In the genomic region with DNA sequence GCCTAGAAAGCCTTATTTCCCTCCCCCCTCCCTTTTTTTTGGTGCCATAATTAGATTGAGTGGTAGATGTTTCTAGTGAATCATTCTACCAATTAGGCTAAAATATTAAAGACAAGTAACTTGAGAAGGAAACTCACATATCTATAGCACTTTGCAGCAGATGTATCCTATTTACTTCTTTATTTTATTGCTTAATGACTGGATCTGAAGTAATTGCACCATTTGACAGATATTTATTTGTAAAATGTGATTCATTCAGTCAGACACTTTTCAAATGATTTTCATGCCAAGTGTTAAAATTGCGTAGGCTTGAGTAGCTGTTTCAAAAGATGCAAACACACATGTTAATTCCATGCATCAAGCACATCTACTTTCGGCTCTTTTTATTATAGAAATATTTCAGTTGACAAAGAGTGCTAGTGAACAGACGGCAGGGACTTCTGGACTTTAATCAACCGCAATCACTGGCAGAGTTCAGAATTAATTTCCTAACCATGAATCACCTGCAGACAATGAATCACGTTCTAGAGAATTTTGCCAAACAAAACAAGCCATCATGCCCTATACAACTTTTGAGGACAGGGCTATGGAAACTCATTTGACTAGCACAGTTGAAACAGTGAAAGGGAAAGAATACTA, we compare ENCODE assay signal across 1 cellular context.
A peak's percentile ranks its signal among the peaks of the same experiment; 100 is the strongest.
TF ChIP-seq lines count a peak whose summit lies in the region.

No MANE protein-coding gene starts in this region.

TF ChIP-seq in HEK293, 187 proteins besides CTCF, POLR2A, EP300 and RAD21 (continued from another document):
- TF ChIP-seq, protein P1, sequence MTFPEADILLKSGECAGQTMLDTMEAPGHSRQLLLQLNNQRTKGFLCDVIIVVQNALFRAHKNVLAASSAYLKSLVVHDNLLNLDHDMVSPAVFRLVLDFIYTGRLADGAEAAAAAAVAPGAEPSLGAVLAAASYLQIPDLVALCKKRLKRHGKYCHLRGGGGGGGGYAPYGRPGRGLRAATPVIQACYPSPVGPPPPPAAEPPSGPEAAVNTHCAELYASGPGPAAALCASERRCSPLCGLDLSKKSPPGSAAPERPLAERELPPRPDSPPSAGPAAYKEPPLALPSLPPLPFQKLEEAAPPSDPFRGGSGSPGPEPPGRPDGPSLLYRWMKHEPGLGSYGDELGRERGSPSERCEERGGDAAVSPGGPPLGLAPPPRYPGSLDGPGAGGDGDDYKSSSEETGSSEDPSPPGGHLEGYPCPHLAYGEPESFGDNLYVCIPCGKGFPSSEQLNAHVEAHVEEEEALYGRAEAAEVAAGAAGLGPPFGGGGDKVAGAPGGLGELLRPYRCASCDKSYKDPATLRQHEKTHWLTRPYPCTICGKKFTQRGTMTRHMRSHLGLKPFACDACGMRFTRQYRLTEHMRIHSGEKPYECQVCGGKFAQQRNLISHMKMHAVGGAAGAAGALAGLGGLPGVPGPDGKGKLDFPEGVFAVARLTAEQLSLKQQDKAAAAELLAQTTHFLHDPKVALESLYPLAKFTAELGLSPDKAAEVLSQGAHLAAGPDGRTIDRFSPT (tag by site-specific recombination; IDR thresholded peaks at IDR 0.05) = peak; percentile 44; the same call in 1 of the 2 replicates
- TF ChIP-seq GFI1B (tag by site-specific recombination; IDR thresholded peaks at IDR 0.05) (peak; percentile 58; the same call in 1 of the 2 replicates), KLF8 (tag by site-specific recombination; IDR thresholded peaks at IDR 0.05) (peak; percentile 71), ZNF114 (tag by site-specific recombination; IDR thresholded peaks at IDR 0.05) (no peak), GLI2 (tag by site-specific recombination; IDR thresholded peaks at IDR 0.05; ENCODE audit: borderline replicate concordance, low read depth) (peak; percentile 49; the same call in 1 of the 2 replicates), ZNF37A (tag by site-specific recombination; IDR thresholded peaks at IDR 0.05) (no peak), WT1 (tag by site-specific recombination; IDR thresholded peaks at IDR 0.05) (peak; percentile 77), MEIS1 (CRISPR knock-in tag; IDR thresholded peaks at IDR 0.05; ENCODE audit: borderline replicate concordance) (no peak), HOXC10 (CRISPR knock-in tag; IDR thresholded peaks at IDR 0.05) (no peak), ZFP3 (tag by site-specific recombination; IDR thresholded peaks at IDR 0.05; ENCODE audit: low read depth) (no peak), ZNF660 (tag by site-specific recombination; IDR thresholded peaks at IDR 0.05) (peak; percentile 89), SP7 (tag by site-specific recombination; IDR thresholded peaks at IDR 0.05) (peak; percentile 88), YY2 (tag by site-specific recombination; IDR thresholded peaks at IDR 0.05) (no peak), ZNF629 (tag by site-specific recombination; IDR thresholded peaks at IDR 0.05) (peak; percentile 89)
- TF ChIP-seq, protein P2, sequence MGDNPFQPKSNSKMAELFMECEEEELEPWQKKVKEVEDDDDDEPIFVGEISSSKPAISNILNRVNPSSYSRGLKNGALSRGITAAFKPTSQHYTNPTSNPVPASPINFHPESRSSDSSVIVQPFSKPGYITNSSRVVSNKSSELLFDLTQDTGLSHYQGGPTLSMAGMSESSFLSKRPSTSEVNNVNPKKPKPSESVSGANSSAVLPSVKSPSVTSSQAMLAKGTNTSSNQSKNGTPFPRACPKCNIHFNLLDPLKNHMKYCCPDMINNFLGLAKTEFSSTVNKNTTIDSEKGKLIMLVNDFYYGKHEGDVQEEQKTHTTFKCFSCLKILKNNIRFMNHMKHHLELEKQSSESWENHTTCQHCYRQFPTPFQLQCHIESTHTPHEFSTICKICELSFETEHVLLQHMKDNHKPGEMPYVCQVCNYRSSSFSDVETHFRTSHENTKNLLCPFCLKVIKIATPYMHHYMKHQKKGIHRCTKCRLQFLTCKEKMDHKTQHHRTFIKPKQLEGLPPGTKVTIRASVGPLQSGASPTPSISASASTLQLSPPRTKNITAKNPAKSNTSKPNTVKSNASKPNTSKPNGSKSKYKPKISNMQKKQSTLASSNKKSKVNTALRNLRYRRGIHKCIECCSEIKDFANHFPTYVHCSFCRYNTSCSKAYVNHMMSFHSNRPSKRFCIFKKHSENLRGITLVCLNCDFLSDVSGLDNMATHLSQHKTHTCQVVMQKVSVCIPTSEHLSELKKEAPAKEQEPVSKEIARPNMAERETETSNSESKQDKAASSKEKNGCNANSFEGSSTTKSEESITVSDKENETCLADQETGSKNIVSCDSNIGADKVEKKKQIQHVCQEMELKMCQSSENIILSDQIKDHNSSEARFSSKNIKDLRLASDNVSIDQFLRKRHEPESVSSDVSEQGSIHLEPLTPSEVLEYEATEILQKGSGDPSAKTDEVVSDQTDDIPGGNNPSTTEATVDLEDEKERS (tag by site-specific recombination; IDR thresholded peaks at IDR 0.05) = no peak
- TF ChIP-seq, protein P3, sequence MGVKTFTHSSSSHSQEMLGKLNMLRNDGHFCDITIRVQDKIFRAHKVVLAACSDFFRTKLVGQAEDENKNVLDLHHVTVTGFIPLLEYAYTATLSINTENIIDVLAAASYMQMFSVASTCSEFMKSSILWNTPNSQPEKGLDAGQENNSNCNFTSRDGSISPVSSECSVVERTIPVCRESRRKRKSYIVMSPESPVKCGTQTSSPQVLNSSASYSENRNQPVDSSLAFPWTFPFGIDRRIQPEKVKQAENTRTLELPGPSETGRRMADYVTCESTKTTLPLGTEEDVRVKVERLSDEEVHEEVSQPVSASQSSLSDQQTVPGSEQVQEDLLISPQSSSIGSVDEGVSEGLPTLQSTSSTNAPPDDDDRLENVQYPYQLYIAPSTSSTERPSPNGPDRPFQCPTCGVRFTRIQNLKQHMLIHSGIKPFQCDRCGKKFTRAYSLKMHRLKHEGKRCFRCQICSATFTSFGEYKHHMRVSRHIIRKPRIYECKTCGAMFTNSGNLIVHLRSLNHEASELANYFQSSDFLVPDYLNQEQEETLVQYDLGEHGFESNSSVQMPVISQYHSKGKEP (tag by site-specific recombination; IDR thresholded peaks at IDR 0.05) = peak; percentile 72
- TF ChIP-seq, protein P4, sequence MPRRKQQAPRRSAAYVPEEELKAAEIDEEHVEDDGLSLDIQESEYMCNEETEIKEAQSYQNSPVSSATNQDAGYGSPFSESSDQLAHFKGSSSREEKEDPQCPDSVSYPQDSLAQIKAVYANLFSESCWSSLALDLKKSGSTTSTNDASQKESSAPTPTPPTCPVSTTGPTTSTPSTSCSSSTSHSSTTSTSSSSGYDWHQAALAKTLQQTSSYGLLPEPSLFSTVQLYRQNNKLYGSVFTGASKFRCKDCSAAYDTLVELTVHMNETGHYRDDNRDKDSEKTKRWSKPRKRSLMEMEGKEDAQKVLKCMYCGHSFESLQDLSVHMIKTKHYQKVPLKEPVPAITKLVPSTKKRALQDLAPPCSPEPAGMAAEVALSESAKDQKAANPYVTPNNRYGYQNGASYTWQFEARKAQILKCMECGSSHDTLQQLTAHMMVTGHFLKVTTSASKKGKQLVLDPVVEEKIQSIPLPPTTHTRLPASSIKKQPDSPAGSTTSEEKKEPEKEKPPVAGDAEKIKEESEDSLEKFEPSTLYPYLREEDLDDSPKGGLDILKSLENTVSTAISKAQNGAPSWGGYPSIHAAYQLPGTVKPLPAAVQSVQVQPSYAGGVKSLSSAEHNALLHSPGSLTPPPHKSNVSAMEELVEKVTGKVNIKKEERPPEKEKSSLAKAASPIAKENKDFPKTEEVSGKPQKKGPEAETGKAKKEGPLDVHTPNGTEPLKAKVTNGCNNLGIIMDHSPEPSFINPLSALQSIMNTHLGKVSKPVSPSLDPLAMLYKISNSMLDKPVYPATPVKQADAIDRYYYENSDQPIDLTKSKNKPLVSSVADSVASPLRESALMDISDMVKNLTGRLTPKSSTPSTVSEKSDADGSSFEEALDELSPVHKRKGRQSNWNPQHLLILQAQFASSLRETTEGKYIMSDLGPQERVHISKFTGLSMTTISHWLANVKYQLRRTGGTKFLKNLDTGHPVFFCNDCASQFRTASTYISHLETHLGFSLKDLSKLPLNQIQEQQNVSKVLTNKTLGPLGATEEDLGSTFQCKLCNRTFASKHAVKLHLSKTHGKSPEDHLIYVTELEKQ (tag by site-specific recombination; IDR thresholded peaks at IDR 0.05; ENCODE audit: borderline replicate concordance) = peak; percentile 80
